ENCODE assay signal across 14 cellular contexts in genomic region chr1:112866981-112867380, GRCh38.
"Had no signal": no experiment of that assay in that cellular context is flagged by ENCODE, and none has a peak within 500 bp of the region (broad histone marks: within the 10 kb centered on the region; RNA-seq: fewer than 3 reads in every experiment).

No MANE protein-coding gene starts in this region.

- H3K4me3 ChIP-seq: thyroid gland had no signal

- H3K27ac ChIP-seq: parathyroid adenoma, thyroid gland had no signal

- H3K36me3 ChIP-seq: thyroid gland had no signal

- H3K4me3 Mint-ChIP-seq: activated naive CD4-positive, alpha-beta T cell treated with anti-CD3 and anti-CD28 coated beads, Interleukin-2, amount 50 U/mL, for 24 hours; brain; neural crest cell; stimulated activated effector memory CD8-positive, alpha-beta T cell treated with anti-CD3 and anti-CD28 coated beads, Interleukin-12 subunit alpha, Interleukin-12 subunit beta, amount 100 ng/mL, for 72 hours; T-helper 2 cell treated with Interferon-gamma antibody and Interleukin-4, amounts not matched to agents 5 μg/mL and 100 μg/mL, for 36 hours had no signal

- ATAC-seq: left ventricle myocardium superior; stimulated activated effector memory CD8-positive, alpha-beta T cell treated with anti-CD3 and anti-CD28 coated beads, Interleukin-12 subunit alpha, Interleukin-12 subunit beta, amount 100 ng/mL, for 72 hours had no signal

- DNase-seq: activated CD4-positive, alpha-beta T cell treated with anti-CD3 and anti-CD28 coated beads, Interleukin-2, amount 50 U/mL, for 4 hours; activated CD4-positive, CD25-positive, alpha-beta regulatory T cell treated with anti-CD3 and anti-CD28 coated beads, Interleukin-2, amount 50 U/mL, for 72 hours; activated T-cell treated with anti-CD3 and anti-CD28 coated beads, Interleukin-2, amount 50 U/mL, for 1 hour; amniotic stem cell; left ventricle myocardium superior; retina; small intestine; thyroid gland had no signal

- H3K36me3 Mint-ChIP-seq: activated naive CD4-positive, alpha-beta T cell treated with anti-CD3 and anti-CD28 coated beads, Interleukin-2, amount 50 U/mL, for 24 hours; brain; stimulated activated effector memory CD8-positive, alpha-beta T cell treated with anti-CD3 and anti-CD28 coated beads, Interleukin-12 subunit alpha, Interleukin-12 subunit beta, amount 100 ng/mL, for 72 hours had no signal

- H3K27me3 ChIP-seq: thyroid gland had no signal

- H3K9me3 ChIP-seq: thyroid gland had no signal

- FAIRE-seq: small intestine had no signal

- H3K27me3 Mint-ChIP-seq: activated naive CD4-positive, alpha-beta T cell treated with anti-CD3 and anti-CD28 coated beads, Interleukin-2, amount 50 U/mL, for 24 hours; brain had no signal

- H3K79me2 ChIP-seq: parathyroid adenoma had no signal

- H3K9me3 Mint-ChIP-seq: activated naive CD4-positive, alpha-beta T cell treated with anti-CD3 and anti-CD28 coated beads, Interleukin-2, amount 50 U/mL, for 24 hours; stimulated activated effector memory CD8-positive, alpha-beta T cell treated with anti-CD3 and anti-CD28 coated beads, Interleukin-12 subunit alpha, Interleukin-12 subunit beta, amount 100 ng/mL, for 72 hours; T-helper 2 cell treated with Interferon-gamma antibody and Interleukin-4, amounts not matched to agents 5 μg/mL and 100 μg/mL, for 36 hours had no signal

- H3K4me1 ChIP-seq: parathyroid adenoma, thyroid gland had no signal

- H3K4me1 Mint-ChIP-seq: brain had no signal

- H2AFZ ChIP-seq: parathyroid adenoma had no signal

- H3K27ac Mint-ChIP-seq: activated naive CD4-positive, alpha-beta T cell treated with anti-CD3 and anti-CD28 coated beads, Interleukin-2, amount 50 U/mL, for 24 hours; brain; stimulated activated effector memory CD8-positive, alpha-beta T cell treated with anti-CD3 and anti-CD28 coated beads, Interleukin-12 subunit alpha, Interleukin-12 subunit beta, amount 100 ng/mL, for 72 hours; T-helper 2 cell treated with Interferon-gamma antibody and Interleukin-4, amounts not matched to agents 5 μg/mL and 100 μg/mL, for 36 hours had no signal

- H3K9ac ChIP-seq: parathyroid adenoma had no signal
